In the genomic region with DNA sequence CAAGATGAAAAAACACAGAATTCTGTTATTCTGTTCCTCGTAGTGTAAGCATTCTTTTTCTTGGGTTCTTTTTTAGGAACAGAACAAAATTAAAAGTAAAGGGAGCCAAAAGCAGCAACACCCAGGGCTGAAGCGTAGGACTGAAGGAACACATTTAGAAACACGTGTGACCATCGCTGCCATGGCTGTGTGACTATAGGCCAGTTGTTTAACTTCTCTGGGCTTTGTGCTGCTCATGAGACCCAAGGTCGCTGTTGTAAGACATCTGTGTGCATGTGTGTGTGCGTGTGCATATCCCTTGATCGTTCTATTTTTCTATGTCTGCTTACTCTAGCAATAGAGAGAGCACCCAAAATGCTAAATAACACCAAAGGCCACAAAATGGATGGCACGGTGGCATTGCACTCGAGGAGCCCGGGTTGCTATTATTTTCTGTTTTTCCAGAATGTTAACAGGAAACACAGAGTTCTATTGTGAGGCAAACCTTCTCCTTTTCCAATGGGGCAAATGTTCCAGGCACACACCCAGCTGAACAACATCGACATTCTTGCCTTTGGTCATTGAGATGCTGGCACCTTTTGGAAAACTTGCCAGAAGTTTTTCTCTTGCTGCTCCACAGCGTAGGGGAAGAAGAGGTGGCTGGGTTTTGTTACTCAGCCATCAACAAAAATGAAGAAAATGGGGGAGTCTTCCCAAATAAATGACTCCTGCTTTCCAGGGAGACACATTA, we compare ENCODE assay signal across 19 cellular contexts.
A peak's percentile ranks its signal among the peaks of the same experiment; 100 is the strongest.
DNase-seq lines count a peak whose midpoint lies in the region; ATAC-seq and TF ChIP-seq lines count a peak whose summit lies in the region.
"Had no signal": no experiment of that assay in that cellular context is flagged by ENCODE, and none has a peak within 500 bp of the region (broad histone marks: within the 10 kb centered on the region; RNA-seq: fewer than 3 reads in every experiment).

No MANE protein-coding gene starts in this region.

- H4K20me1 ChIP-seq in osteoblast (ENCODE audit: insufficient read depth, low read length): no peaks in the 10 kb centered on the region
- H4K20me1 ChIP-seq: BLaER1 treated with 17β-estradiol and CSF1 and Interleukin-3, amounts not matched to agents 10 nM and 100 nM had no signal

- no peak overlapping the region for H3K4me3 ChIP-seq in dorsolateral prefrontal cortex
- H3K4me3 ChIP-seq in osteoblast (ENCODE audit: insufficient read depth, low read length): no peak overlapping the region
- H3K4me3 ChIP-seq in aorta (ENCODE audit: low read length in 2 of 2): no peak overlapping the region
- H3K4me3 ChIP-seq in colonic mucosa: no peak overlapping the region
- H3K4me3 ChIP-seq: BLaER1 treated with 17β-estradiol and CSF1 and Interleukin-3, amounts not matched to agents 10 nM and 100 nM; left lung had no signal

- CTCF ChIA-PET in CD4-positive, alpha-beta T cell (lab: Charles Lee): no interaction called here

- ATAC-seq in Right ventricle myocardium superior (ENCODE audit: poor library complexity) (peak; percentile 13), aorta (ENCODE audit: low FRiP score) (peak; percentile 26)
- ATAC-seq in CD4-positive, alpha-beta T cell (ENCODE audit: poor library complexity): no peak
- ATAC-seq: T-cell had no signal

- peaks cover 18% of the 10 kb centered on the region for H3K4me1 ChIP-seq in osteoblast (ENCODE audit: insufficient read depth, low read length)
- H3K4me1 ChIP-seq in aorta (ENCODE audit: control insufficient read depth in 1 of 2, insufficient read depth in 2 of 2, low read length in 2 of 2): peaks cover 2 to 4% of the 10 kb centered on the region in 2 donors
- no peaks in the 10 kb centered on the region for H3K4me1 ChIP-seq in colonic mucosa
- H3K4me1 ChIP-seq: left lung had no signal

- DNase-seq in Right ventricle myocardium superior (no peak), cardiac septum (ENCODE audit: low spot score) (no peak), dorsolateral prefrontal cortex (peak in 2 of 10 donors; percentile 40 to 44), osteoblast (ENCODE audit: insufficient read length, low spot score, missing footprints) (no peak), aorta (no peak), mesenteric fat pad (ENCODE audit: low spot score) (no peak), colonic mucosa (no peak)
- no peak for DNase-seq in CD4-positive, alpha-beta T cell
- DNase-seq: activated CD4-positive, alpha-beta T cell treated with anti-CD3 and anti-CD28 coated beads, Interleukin-2, amount 10 ng/mL, durations not matched to agents 7 days and 5 days; activated CD8-positive, alpha-beta memory T cell treated with anti-CD3 and anti-CD28 coated beads, Interleukin-2, amount 50 U/mL, for 4 hours; activated gamma-delta T cell treated with Interleukin-2 at 50 U/mL for 16 hours; DMS 273 treated with DMSO at 0.1 percent for 48 hours; GF-D8; left lung; MM.1S; stimulated activated CD4-positive, alpha-beta T cell treated with anti-CD3 and anti-CD28 coated beads, Interleukin-2, amount 100 ng/mL, for 48 hours; T-cell had no signal

- WGBS in aorta, 2 donors: 41 to 43% methylated on average over 12 of the region's 12 CpGs

- H3K36me3 ChIP-seq in osteoblast (ENCODE audit: insufficient read depth, low read length): no peaks in the 10 kb centered on the region
- no peaks in the 10 kb centered on the region for H3K36me3 ChIP-seq in aorta (ENCODE audit: control insufficient read depth in 1 of 2, insufficient read depth in 2 of 2, low read length in 1 of 2)
- no peaks in the 10 kb centered on the region for H3K36me3 ChIP-seq in colonic mucosa
- H3K36me3 ChIP-seq: left lung had no signal

- H3K27me3 ChIP-seq in dorsolateral prefrontal cortex: no peaks in the 10 kb centered on the region
- H3K27me3 ChIP-seq in osteoblast (ENCODE audit: insufficient read depth, low read length): no peaks in the 10 kb centered on the region
- no peaks in the 10 kb centered on the region for H3K27me3 ChIP-seq in aorta (ENCODE audit: control insufficient read depth in 1 of 2, insufficient read depth in 2 of 2, low read length in 1 of 2)
- H3K27me3 ChIP-seq in CD4-positive, alpha-beta T cell (ENCODE audit: control insufficient read depth, insufficient read depth, low read length): no peaks in the 10 kb centered on the region
- H3K27me3 ChIP-seq in colonic mucosa: no peaks in the 10 kb centered on the region
- H3K27me3 ChIP-seq: BLaER1 treated with 17β-estradiol and CSF1 and Interleukin-3, amounts not matched to agents 10 nM and 100 nM; left lung had no signal

- H3K4me2 ChIP-seq in osteoblast (ENCODE audit: insufficient read depth, low read length): peak overlapping the region; percentile 61

- no peaks in the 10 kb centered on the region for H3K4me1 Mint-ChIP-seq in CD4-positive, alpha-beta T cell (ENCODE audit: low read depth)
- H3K4me1 Mint-ChIP-seq: T-cell had no signal

- TF ChIP-seq CTCF in dorsolateral prefrontal cortex (IDR thresholded peaks at IDR 0.05 in 54 of 56, conservative IDR thresholded peaks at IDR 0.05 in 2 of 56; ENCODE audit: low read depth in 1 of 56, partially characterized antibody in 56 of 56) (no peak), osteoblast (IDR thresholded peaks at IDR 0.05; ENCODE audit: extremely low read depth, low read depth, low read length) (no peak), colonic mucosa (IDR thresholded peaks at IDR 0.05) (no peak)
- no peak for TF ChIP-seq CTCF in CD4-positive, alpha-beta T cell (IDR thresholded peaks at IDR 0.05)

- peaks cover 16% of the 10 kb centered on the region for H3K27me3 Mint-ChIP-seq in CD4-positive, alpha-beta T cell

- no peak overlapping the region for H3K4me3 Mint-ChIP-seq in CD4-positive, alpha-beta T cell
- H3K4me3 Mint-ChIP-seq: activated CD4-positive, alpha-beta T cell treated with anti-CD3 and anti-CD28 coated beads, Interleukin-2, amount 10 ng/mL, durations not matched to agents 7 days and 5 days; dendritic cell treated with granulocyte-macrophage colony-stimulating factor and Interleukin-4, amounts not matched to agents 40 ng/mL and 50 ng/mL, for 4 days; T-cell had no signal

- no peaks in the 10 kb centered on the region for H3K36me3 Mint-ChIP-seq in CD4-positive, alpha-beta T cell (ENCODE audit: low read depth)
- H3K36me3 Mint-ChIP-seq: T-cell had no signal

- no peaks in the 10 kb centered on the region for H3K9me3 ChIP-seq in osteoblast (ENCODE audit: low read depth, low read length)
- H3K9me3 ChIP-seq in aorta (ENCODE audit: control insufficient read depth, low read length): no peaks in the 10 kb centered on the region
- no peaks in the 10 kb centered on the region for H3K9me3 ChIP-seq in CD4-positive, alpha-beta T cell (ENCODE audit: control insufficient read depth, low read length)
- H3K9me3 ChIP-seq in colonic mucosa: no peaks in the 10 kb centered on the region
- H3K9me3 ChIP-seq: left lung had no signal

- intact Hi-C loops in Right ventricle myocardium superior (cut with DNase I): no loop called here
- intact Hi-C loops in cardiac septum (cut with DNase I): loop anchor here (2.0 to 5.0 kb wide), 2 partner anchors 32 to 46 kb away; no protein-coding TSS in a partner anchor
- intact Hi-C loops in dorsolateral prefrontal cortex (cut with DNase I): loop anchor here (5.0 to 10.0 kb wide), 3 partner anchors 64 to 204 kb away; no protein-coding TSS in a partner anchor
- intact Hi-C loops in aorta (cut with DNase I): loop anchor here in 1 of 2 donors (5.0 kb wide), 1 partner anchor 51 kb away; no protein-coding TSS in a partner anchor
- intact Hi-C loops in CD4-positive, alpha-beta T cell (cut with DNase I, micrococcal nuclease): no loop called here
- intact Hi-C loops in colonic mucosa (cut with DNase I): no loop called here

- H3K79me2 ChIP-seq in osteoblast (ENCODE audit: insufficient read depth, low read length): no peaks in the 10 kb centered on the region

- peaks cover 4% of the 10 kb centered on the region for H3K9me3 Mint-ChIP-seq in CD4-positive, alpha-beta T cell

- H3K27ac ChIP-seq in dorsolateral prefrontal cortex (peak overlapping the region in 37 of 59 donors; percentile 4 to 81 (median 43)), osteoblast (ENCODE audit: low read depth, low read length) (peak overlapping the region; percentile 63), aorta (ENCODE audit: low read depth in 1 of 2, low read length in 2 of 2) (no peak overlapping the region), colonic mucosa (no peak overlapping the region)
- H3K27ac ChIP-seq in CD4-positive, alpha-beta T cell (ENCODE audit: low read depth, low read length): no peak overlapping the region
- H3K27ac ChIP-seq: BLaER1 treated with 17β-estradiol and CSF1 and Interleukin-3, amounts not matched to agents 10 nM and 100 nM; left lung had no signal

- no peak overlapping the region for H3K9ac ChIP-seq in colonic mucosa (ENCODE audit: low read depth in 2 of 2, low read length in 2 of 2)
- H3K9ac ChIP-seq: BLaER1 treated with 17β-estradiol and CSF1 and Interleukin-3, amounts not matched to agents 10 nM and 100 nM had no signal

- POLR2A ChIA-PET in CD4-positive, alpha-beta T cell (lab: Charles Lee): no interaction called here

- H2AFZ ChIP-seq in osteoblast (ENCODE audit: low read length): no peak overlapping the region

- no peak overlapping the region for H3K27ac Mint-ChIP-seq in CD4-positive, alpha-beta T cell
- H3K27ac Mint-ChIP-seq: activated CD4-positive, alpha-beta T cell treated with anti-CD3 and anti-CD28 coated beads, Interleukin-2, amount 10 ng/mL, durations not matched to agents 7 days and 5 days; dendritic cell treated with granulocyte-macrophage colony-stimulating factor and Interleukin-4, amounts not matched to agents 40 ng/mL and 50 ng/mL, for 4 days; T-cell had no signal

Comparison
In these comparisons a context has a peak if more than half of its experiments do, and no peak if none do; other contexts are left out.
1. intact Hi-C loops: an anchor here in cardiac septum (2.0 to 5.0 kb wide) and dorsolateral prefrontal cortex (5.0 to 10.0 kb wide); none called in Right ventricle myocardium superior, CD4-positive, alpha-beta T cell and colonic mucosa.
2. H3K27ac ChIP-seq: peak in dorsolateral prefrontal cortex (37 of 59) and osteoblast (single experiment); none in aorta (0 of 2), CD4-positive, alpha-beta T cell (single experiment) and colonic mucosa (single experiment).